Comparison of ENCODE assay signal across 9 cellular contexts in genomic region chr3:76585794-76586392, GRCh38.
DNase-seq lines count a peak whose midpoint lies in the region; ATAC-seq, FAIRE-seq and TF ChIP-seq lines count a peak whose summit lies in the region.
"Had no signal": no experiment of that assay in that cellular context is flagged by ENCODE, and none has a peak within 500 bp of the region (broad histone marks: within the 10 kb centered on the region; RNA-seq: fewer than 3 reads in every experiment).

No MANE protein-coding gene starts in this region.

- no peaks in the 10 kb centered on the region for H3K4me1 Mint-ChIP-seq in astrocyte (ENCODE audit: low read depth, unreplicated experiment)

- H3K27ac ChIP-seq in astrocyte (ENCODE audit: low read depth, low read length) (no peak overlapping the region), mesenchymal stem cell (ENCODE audit: low read length, poor library complexity, severe bottlenecking) (no peak overlapping the region)

- H3K4me3 ChIP-seq in astrocyte (ENCODE audit: insufficient read depth, low read depth, low read length) (no peak overlapping the region), mesenchymal stem cell (ENCODE audit: insufficient read depth in 1 of 2, low read depth in 1 of 2, low read length in 2 of 2) (no peak overlapping the region)

- H3K18ac ChIP-seq in mesenchymal stem cell (ENCODE audit: low read depth in 1 of 2, low read length in 2 of 2): no peak overlapping the region

- H3K79me1 ChIP-seq in mesenchymal stem cell (replicated peaks; ENCODE audit: low read length, poor library complexity, severe bottlenecking): no peaks in the 10 kb centered on the region

- no peak overlapping the region for H2BK12ac ChIP-seq in mesenchymal stem cell (ENCODE audit: low read length in 2 of 2)

- H4K91ac ChIP-seq in mesenchymal stem cell (ENCODE audit: low read length): no peak overlapping the region

- no peak overlapping the region for H2AFZ ChIP-seq in astrocyte (ENCODE audit: low read depth, low read length)
- no peak overlapping the region for H2AFZ ChIP-seq in mesenchymal stem cell (ENCODE audit: low read depth, low read length)

- no peak overlapping the region for H3K9ac ChIP-seq in astrocyte (ENCODE audit: low read length)
- no peak overlapping the region for H3K9ac ChIP-seq in mesenchymal stem cell (ENCODE audit: low read length)

- FAIRE-seq in D721Med (lab: Jason Lieb, UNC): peak; percentile 56
- peak; percentile 88 for FAIRE-seq in astrocyte (lab: Jason Lieb, UNC)

- no peak overlapping the region for H3K27ac Mint-ChIP-seq in astrocyte (ENCODE audit: unreplicated experiment)

- H3K4me2 ChIP-seq in astrocyte (ENCODE audit: low read length) (no peak overlapping the region), mesenchymal stem cell (ENCODE audit: low read length, poor library complexity, severe bottlenecking) (no peak overlapping the region)

- H3K9me3 Mint-ChIP-seq in astrocyte (ENCODE audit: unreplicated experiment): no peaks in the 10 kb centered on the region

- no peak overlapping the region for H3K14ac ChIP-seq in mesenchymal stem cell (ENCODE audit: low read length in 2 of 2)

- H3K27me3 ChIP-seq in astrocyte (ENCODE audit: insufficient read depth, low read length) (no peaks in the 10 kb centered on the region), mesenchymal stem cell (ENCODE audit: control insufficient read depth in 1 of 2, insufficient read depth in 1 of 2, low read length in 2 of 2) (no peaks in the 10 kb centered on the region)

- H2AK5ac ChIP-seq in mesenchymal stem cell (ENCODE audit: low read length, severe bottlenecking): no peak overlapping the region

- no peaks in the 10 kb centered on the region for H3K79me2 ChIP-seq in astrocyte (ENCODE audit: insufficient read depth, low read length)

- peak; percentile 48 for ATAC-seq in HG02981 (IDR thresholded peaks at IDR 0.05; ENCODE audit: unreplicated experiment)
- ATAC-seq: esophagus mucosa had no signal

- DNase-seq in D721Med (ENCODE audit: insufficient read length, low spot score) (no peak), astrocyte (ENCODE audit: low read depth) (no peak), mesenchymal stem cell (peak; percentile 34), GM19238 (ENCODE audit: insufficient read length, low spot score) (no peak), germinal center (ENCODE audit: low spot score) (no peak), cortex of kidney (lab: John Stamatoyannopoulos, UW) (no peak), NCI-H2029 (lab: John Stamatoyannopoulos, UW) (no peak)

- no peaks in the 10 kb centered on the region for H3K36me3 Mint-ChIP-seq in astrocyte (ENCODE audit: low read depth, unreplicated experiment)

- H4K20me1 ChIP-seq in astrocyte (ENCODE audit: insufficient read depth, low read length): no peaks in the 10 kb centered on the region

- no peak overlapping the region for H2BK15ac ChIP-seq in mesenchymal stem cell (ENCODE audit: low read depth, poor library complexity, severe bottlenecking)

- H3K4ac ChIP-seq in mesenchymal stem cell (ENCODE audit: low read depth in 1 of 2, low read length in 2 of 2): no peak overlapping the region

- H3K27me3 Mint-ChIP-seq in astrocyte (ENCODE audit: low read depth, unreplicated experiment): no peaks in the 10 kb centered on the region

- TF ChIP-seq CTCF in D721Med (IDR thresholded peaks at IDR 0.05; ENCODE audit: insufficient read depth, missing control alignments): peak; percentile 61
- TF ChIP-seq CTCF in astrocyte (IDR thresholded peaks at IDR 0.05; ENCODE audit: insufficient read depth, low read depth, low read length): peak; percentile 59

- H3K36me3 ChIP-seq in astrocyte (ENCODE audit: insufficient read depth, low read length) (no peaks in the 10 kb centered on the region), mesenchymal stem cell (ENCODE audit: control insufficient read depth in 1 of 2, insufficient read depth in 2 of 2, low read depth in 1 of 2, low read length in 2 of 2) (no peaks in the 10 kb centered on the region)

- no peak overlapping the region for H4K8ac ChIP-seq in mesenchymal stem cell (ENCODE audit: low read length)

- no peak overlapping the region for H2BK5ac ChIP-seq in mesenchymal stem cell (ENCODE audit: low read depth, low read length, poor library complexity, severe bottlenecking)

- no CpG with 5 or more reads among the region's 2 CpGs for whole genome bisulfite sequencing in mesenchymal stem cell

- no peak overlapping the region for H3K23ac ChIP-seq in mesenchymal stem cell (ENCODE audit: low read length in 2 of 2)

- H2BK120ac ChIP-seq in mesenchymal stem cell (ENCODE audit: low read depth, low read length): no peak overlapping the region

- no peaks in the 10 kb centered on the region for H3K4me1 ChIP-seq in astrocyte (ENCODE audit: insufficient read depth, low read length)
- H3K4me1 ChIP-seq in mesenchymal stem cell (ENCODE audit: control insufficient read depth, insufficient read depth, low read depth, low read length): no peaks in the 10 kb centered on the region

- H3K9me3 ChIP-seq in astrocyte (ENCODE audit: insufficient read depth, low read depth, low read length) (no peaks in the 10 kb centered on the region), mesenchymal stem cell (ENCODE audit: control insufficient read depth, low read length) (no peaks in the 10 kb centered on the region)

- no peak overlapping the region for H3K4me3 Mint-ChIP-seq in astrocyte (ENCODE audit: unreplicated experiment)
